12 cellular contexts compared by ENCODE assay signal in the genomic region with DNA sequence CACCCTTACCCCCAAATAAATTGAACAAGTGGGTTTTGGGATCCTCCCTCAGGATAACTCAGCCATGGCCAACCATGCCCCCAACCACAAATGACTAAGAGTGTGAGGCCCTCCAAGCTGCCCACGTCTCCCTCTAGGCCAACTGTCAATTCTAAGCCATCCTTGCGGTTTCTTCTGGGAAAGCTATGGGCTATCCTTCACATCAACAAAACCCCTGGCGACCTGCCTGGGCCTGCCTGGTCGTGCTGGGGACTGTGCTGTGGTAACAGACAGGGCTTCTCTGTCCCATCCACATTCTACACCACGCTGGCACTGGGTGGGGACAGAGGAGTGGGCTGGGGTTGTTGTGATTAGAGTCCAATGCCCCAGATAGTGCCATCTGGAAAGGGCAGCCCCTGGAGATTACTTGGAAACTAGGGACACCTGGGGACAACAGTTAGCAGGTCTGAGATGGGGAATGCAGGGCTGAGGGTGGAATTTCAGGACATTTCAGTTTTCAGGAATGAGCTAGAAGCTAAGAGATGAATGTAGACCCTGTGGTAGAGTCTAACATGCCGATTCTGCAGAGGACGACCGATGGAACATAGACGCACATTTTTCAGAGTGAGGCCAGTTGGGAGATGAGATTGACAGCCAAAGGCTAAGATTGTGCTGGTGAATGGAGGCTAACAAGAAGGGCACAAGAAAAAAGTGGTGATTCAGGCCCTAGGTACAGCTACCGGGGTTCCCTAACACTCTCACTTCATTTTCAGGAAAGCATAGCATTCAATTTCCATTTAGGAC.
DNase-seq lines count a peak whose midpoint lies in the region; ATAC-seq and TF ChIP-seq lines count a peak whose summit lies in the region.
"Had no signal": no experiment of that assay in that cellular context is flagged by ENCODE, and none has a peak within 500 bp of the region (broad histone marks: within the 10 kb centered on the region; RNA-seq: fewer than 3 reads in every experiment).

No MANE protein-coding gene starts in this region.

- peak overlapping the region; percentile 44 to 77 for H3K27ac ChIP-seq in mucosa of rectum (ENCODE audit: low read depth in 2 of 2, low read length in 2 of 2)

- BruUV-seq in Calu3 (replicated peaks; lab: Mats Ljungman, UMichigan): no TSS peak

- intact Hi-C loops in Calu3 (cut with micrococcal nuclease; ENCODE audit: unreplicated experiment): loop anchor here (5.0 kb wide), 1 partner anchor 44 kb away; no protein-coding TSS in a partner anchor
- intact Hi-C loops in activated T-helper 1 cell treated with anti-CD3 and anti-CD28 coated beads, Interleukin-12 subunit alpha, Interleukin-12 subunit beta, Interleukin-2, Interleukin-4 antibody, amounts not matched to agents 30 ng/mL and 10 ng/mL and 1 ng/mL, durations not matched to agents 14 hours and 24 hours and 36 hours (cut with micrococcal nuclease): no loop called here

- H3K4me3 Mint-ChIP-seq in Calu3 (ENCODE audit: low read depth, unreplicated experiment): peak overlapping the region; percentile 14
- no peak overlapping the region for H3K4me3 Mint-ChIP-seq in activated T-helper 1 cell treated with anti-CD3 and anti-CD28 coated beads, Interleukin-12 subunit alpha, Interleukin-12 subunit beta, Interleukin-2, Interleukin-4 antibody, amounts not matched to agents 30 ng/mL and 10 ng/mL and 1 ng/mL, durations not matched to agents 14 hours and 24 hours and 36 hours
- H3K4me3 Mint-ChIP-seq: activated T-cell treated with anti-CD3 and anti-CD28 coated beads, Interleukin-2, amount 50 U/mL, for 72 hours; central memory CD8-positive, alpha-beta T cell had no signal

- peaks cover 20 to 38% of the 10 kb centered on the region in 2 donors for H3K4me1 ChIP-seq in mucosa of rectum (ENCODE audit: control insufficient read depth in 2 of 2, insufficient read depth in 2 of 2, low read length in 2 of 2)

- H3K9ac ChIP-seq in mucosa of rectum (ENCODE audit: low read depth in 1 of 2, low read length in 2 of 2): peak overlapping the region in 1 of 2 donors; percentile 35

- ATAC-seq in HG03175 (IDR thresholded peaks at IDR 0.05; ENCODE audit: unreplicated experiment) (peak; percentile 9), GM21367 (IDR thresholded peaks at IDR 0.05; ENCODE audit: unreplicated experiment) (no peak)
- ATAC-seq: activated T-cell treated with anti-CD3 and anti-CD28 coated beads, Interleukin-2, amount 50 U/mL, for 72 hours had no signal

- no peaks in the 10 kb centered on the region for H3K27me3 ChIP-seq in mucosa of rectum (ENCODE audit: control insufficient read depth in 2 of 2, insufficient read depth in 2 of 2, low read length in 2 of 2)

- CTCF ChIA-PET in Calu3 (lab: Charles Lee): no interaction called here

- H3K9me3 Mint-ChIP-seq in Calu3 (ENCODE audit: low read depth, unreplicated experiment): no peaks in the 10 kb centered on the region
- peaks cover 10% of the 10 kb centered on the region for H3K9me3 Mint-ChIP-seq in activated T-helper 1 cell treated with anti-CD3 and anti-CD28 coated beads, Interleukin-12 subunit alpha, Interleukin-12 subunit beta, Interleukin-2, Interleukin-4 antibody, amounts not matched to agents 30 ng/mL and 10 ng/mL and 1 ng/mL, durations not matched to agents 14 hours and 24 hours and 36 hours

- TF ChIP-seq CTCF in Calu3 (IDR thresholded peaks at IDR 0.05; ENCODE audit: unreplicated experiment): no peak

- H3K4me1 Mint-ChIP-seq in Calu3 (ENCODE audit: low read depth, unreplicated experiment): peaks cover 94% of the 10 kb centered on the region
- no peaks in the 10 kb centered on the region for H3K4me1 Mint-ChIP-seq in activated T-helper 1 cell treated with anti-CD3 and anti-CD28 coated beads, Interleukin-12 subunit alpha, Interleukin-12 subunit beta, Interleukin-2, Interleukin-4 antibody, amounts not matched to agents 30 ng/mL and 10 ng/mL and 1 ng/mL, durations not matched to agents 14 hours and 24 hours and 36 hours (ENCODE audit: low read depth)
- H3K4me1 Mint-ChIP-seq: central memory CD8-positive, alpha-beta T cell had no signal

- H3K4me3 ChIP-seq in mucosa of rectum (ENCODE audit: low read length in 2 of 2): no peak overlapping the region

- H3K9me3 ChIP-seq in mucosa of rectum (ENCODE audit: control insufficient read depth in 2 of 2, low read length in 2 of 2): no peaks in the 10 kb centered on the region

- H3K27me3 Mint-ChIP-seq in Calu3 (ENCODE audit: unreplicated experiment): no peaks in the 10 kb centered on the region
- H3K27me3 Mint-ChIP-seq in activated T-helper 1 cell treated with anti-CD3 and anti-CD28 coated beads, Interleukin-12 subunit alpha, Interleukin-12 subunit beta, Interleukin-2, Interleukin-4 antibody, amounts not matched to agents 30 ng/mL and 10 ng/mL and 1 ng/mL, durations not matched to agents 14 hours and 24 hours and 36 hours (ENCODE audit: insufficient read depth): peaks cover 4% of the 10 kb centered on the region

- H3K36me3 Mint-ChIP-seq in Calu3 (ENCODE audit: insufficient read depth, unreplicated experiment): peaks cover 10% of the 10 kb centered on the region
- no peaks in the 10 kb centered on the region for H3K36me3 Mint-ChIP-seq in activated T-helper 1 cell treated with anti-CD3 and anti-CD28 coated beads, Interleukin-12 subunit alpha, Interleukin-12 subunit beta, Interleukin-2, Interleukin-4 antibody, amounts not matched to agents 30 ng/mL and 10 ng/mL and 1 ng/mL, durations not matched to agents 14 hours and 24 hours and 36 hours (ENCODE audit: low read depth)

- no peaks in the 10 kb centered on the region for H3K36me3 ChIP-seq in mucosa of rectum (ENCODE audit: control insufficient read depth in 2 of 2, insufficient read depth in 2 of 2, low read length in 2 of 2)

- no peak for DNase-seq in Calu3
- DNase-seq in astrocyte of the hippocampus (ENCODE audit: low read depth, low spot score): peak; percentile 58
- no peak for DNase-seq in NCI-H510A (lab: John Stamatoyannopoulos, UW)
- no peak for DNase-seq in activated T-helper 1 cell treated with anti-CD3 and anti-CD28 coated beads, Interleukin-12 subunit alpha, Interleukin-12 subunit beta, Interleukin-2, Interleukin-4 antibody, amounts not matched to agents 30 ng/mL and 10 ng/mL and 1 ng/mL, durations not matched to agents 14 hours and 24 hours and 36 hours (ENCODE audit: low spot score)
- DNase-seq in superior temporal gyrus (ENCODE audit: extremely low spot score): no peak
- DNase-seq: activated T-cell treated with anti-CD3 and anti-CD28 coated beads, Interleukin-2, amount 50 U/mL, for 72 hours; NCI-H226; stimulated activated CD4-positive, alpha-beta T cell treated with anti-CD3 and anti-CD28 coated beads, Interleukin-2, amount 100 ng/mL, for 48 hours had no signal

- peak overlapping the region; percentile 79 for H3K27ac Mint-ChIP-seq in Calu3 (ENCODE audit: unreplicated experiment)
- no peak overlapping the region for H3K27ac Mint-ChIP-seq in activated T-helper 1 cell treated with anti-CD3 and anti-CD28 coated beads, Interleukin-12 subunit alpha, Interleukin-12 subunit beta, Interleukin-2, Interleukin-4 antibody, amounts not matched to agents 30 ng/mL and 10 ng/mL and 1 ng/mL, durations not matched to agents 14 hours and 24 hours and 36 hours
- H3K27ac Mint-ChIP-seq: activated T-cell treated with anti-CD3 and anti-CD28 coated beads, Interleukin-2, amount 50 U/mL, for 72 hours had no signal
